ENCODE assay signal across 30 cellular contexts in genomic region chr16:30647274-30647571, GRCh38.
"Had no signal": no experiment of that assay in that cellular context is flagged by ENCODE, and none has a peak within 500 bp of the region (broad histone marks: within the 10 kb centered on the region; RNA-seq: fewer than 3 reads in every experiment).

No MANE protein-coding gene starts in this region.

- DNase-seq: activated CD4-positive, alpha-beta memory T cell treated with anti-CD3 and anti-CD28 coated beads for 36 hours; activated CD4-positive, alpha-beta T cell treated with anti-CD3 and anti-CD28 coated beads for 36 hours; activated CD4-positive, alpha-beta T cell treated with anti-CD3 and anti-CD28 coated beads, Interleukin-2, amount 10 ng/mL, durations not matched to agents 24 days and 14 days; activated CD4-positive, CD25-positive, alpha-beta regulatory T cell; activated CD4-positive, CD25-positive, alpha-beta regulatory T cell treated with anti-CD3 and anti-CD28 coated beads, Interleukin-2, amount 50 U/mL, for 72 hours; activated CD8-positive, alpha-beta memory T cell treated with anti-CD3 and anti-CD28 coated beads, Interleukin-2, amount 10 ng/mL, durations not matched to agents 7 days and 5 days; activated CD8-positive, alpha-beta memory T cell treated with anti-CD3 and anti-CD28 coated beads, Interleukin-2, amount 50 U/mL, for 4 hours; activated CD8-positive, alpha-beta T cell treated with anti-CD3 and anti-CD28 coated beads, Interleukin-2, amount 10 ng/mL, durations not matched to agents 7 days and 5 days; activated effector memory CD4-positive, alpha-beta T cell treated with anti-CD3 and anti-CD28 coated beads, Interleukin-2, amount 50 U/mL, for 16 hours; activated naive CD4-positive, alpha-beta T cell treated with anti-CD3 and anti-CD28 coated beads for 36 hours; activated naive CD8-positive, alpha-beta T cell treated with anti-CD3 and anti-CD28 coated beads for 36 hours; activated naive CD8-positive, alpha-beta T cell treated with anti-CD3 and anti-CD28 coated beads, Interleukin-2, amount 50 U/mL, for 24 hours; activated T-cell treated with anti-CD3 and anti-CD28 coated beads, Interleukin-2, amount 50 U/mL, for 1 hour; activated T-cell treated with anti-CD3 and anti-CD28 coated beads, Interleukin-2, amount 50 U/mL, for 48 hours; adrenal gland; amygdala; aorta; body of pancreas; central memory CD4-positive, alpha-beta T cell; cerebellar nuclear complex; colonic mucosa; effector CD8-positive, alpha-beta T cell; esophagus squamous epithelium; foreskin melanocyte; heart right ventricle; T-helper 2 cell had no signal

- H3K27me3 ChIP-seq: adrenal gland, body of pancreas, colonic mucosa, esophagus squamous epithelium, gastroesophageal sphincter, heart right ventricle had no signal

- H3K9me3 ChIP-seq: adrenal gland, body of pancreas, colonic mucosa, esophagus squamous epithelium, gastroesophageal sphincter, heart right ventricle had no signal

- ATAC-seq: activated CD4-positive, alpha-beta T cell treated with anti-CD3 and anti-CD28 coated beads for 36 hours; activated CD8-positive, alpha-beta memory T cell treated with anti-CD3 and anti-CD28 coated beads, Interleukin-2, amount 10 ng/mL, durations not matched to agents 7 days and 5 days; activated CD8-positive, alpha-beta T cell treated with anti-CD3 and anti-CD28 coated beads, Interleukin-2, amount 10 ng/mL, durations not matched to agents 7 days and 5 days; activated naive CD8-positive, alpha-beta T cell treated with anti-CD3 and anti-CD28 coated beads, Interleukin-2, amount 50 U/mL, for 24 hours; body of pancreas; gastroesophageal sphincter; heart right ventricle had no signal

- H3K4me3 ChIP-seq: adrenal gland, body of pancreas, colonic mucosa, esophagus squamous epithelium, gastroesophageal sphincter, heart right ventricle had no signal

- FAIRE-seq: endometrium, endothelial cell of umbilical vein had no signal

- H3K36me3 ChIP-seq: adrenal gland, colonic mucosa had no signal

- H3K27ac ChIP-seq: adrenal gland, body of pancreas, colonic mucosa, epithelial cell of prostate, esophagus squamous epithelium, gastroesophageal sphincter, heart right ventricle had no signal
